In genomic region chr22:26053737-26054316, GRCh38 we compare ENCODE assay signal across 20 cellular contexts.
A peak's percentile ranks its signal among the peaks of the same experiment; 100 is the strongest.
DNase-seq lines count a peak whose midpoint lies in the region; TF ChIP-seq lines count a peak whose summit lies in the region.
"Had no signal": no experiment of that assay in that cellular context is flagged by ENCODE, and none has a peak within 500 bp of the region (broad histone marks: within the 10 kb centered on the region; RNA-seq: fewer than 3 reads in every experiment).

No MANE protein-coding gene starts in this region.

- TF ChIP-seq CTCF in brain (conservative IDR thresholded peaks at IDR 0.05) = no peak

- WGBS in neuronal stem cell (ENCODE audit: extremely low coverage in 2 of 2, insufficient read length in 2 of 2, insufficient replicate concordance in 1 of 2), 2 donors = no CpG with 5 or more reads among the region's 4 CpGs

- H2AK5ac ChIP-seq in neuronal stem cell (ENCODE audit: low read depth, low read length) = no peak overlapping the region

- H3K4me3 Mint-ChIP-seq in brain = peak overlapping the region in 2 of 5 experiments; percentile 13 to 42
- H3K4me3 Mint-ChIP-seq in activated T-helper 1 cell treated with anti-CD3 and anti-CD28 coated beads, Interleukin-12 subunit alpha, Interleukin-12 subunit beta, Interleukin-2, Interleukin-4 antibody, amounts not matched to agents 30 ng/mL and 10 ng/mL and 1 ng/mL, durations not matched to agents 14 hours and 24 hours and 36 hours = no peak overlapping the region
- H3K4me3 Mint-ChIP-seq: CD8-positive, alpha-beta memory T cell; T-helper 2 cell treated with Interferon-gamma antibody and Interleukin-4, amounts not matched to agents 5 μg/mL and 100 μg/mL, for 36 hours had no signal

- H3K36me3 ChIP-seq in neuronal stem cell (replicated peaks in 1 of 2; ENCODE audit: control insufficient read depth in 2 of 2, insufficient read depth in 2 of 2, low read length in 2 of 2) = no peaks in the 10 kb centered on the region
- H3K36me3 ChIP-seq: SJCRH30 had no signal

- no peak overlapping the region for H3K4me3 ChIP-seq in neuronal stem cell (ENCODE audit: low read length in 2 of 2)
- H3K4me3 ChIP-seq: PC-9, SJCRH30 had no signal

- no peak overlapping the region for H2BK12ac ChIP-seq in neuronal stem cell (ENCODE audit: low read length)

- peaks cover 44% of the 10 kb centered on the region for H3K4me1 Mint-ChIP-seq in brain
- H3K4me1 Mint-ChIP-seq in activated T-helper 1 cell treated with anti-CD3 and anti-CD28 coated beads, Interleukin-12 subunit alpha, Interleukin-12 subunit beta, Interleukin-2, Interleukin-4 antibody, amounts not matched to agents 30 ng/mL and 10 ng/mL and 1 ng/mL, durations not matched to agents 14 hours and 24 hours and 36 hours (ENCODE audit: low read depth) = no peaks in the 10 kb centered on the region
- H3K4me1 Mint-ChIP-seq: CD8-positive, alpha-beta memory T cell; IgD-negative memory B cell had no signal

- no peaks in the 10 kb centered on the region for H3K79me1 ChIP-seq in neuronal stem cell (ENCODE audit: low read depth, low read length)

- peaks cover 0 to 4% (median 0%) of the 10 kb centered on the region in 5 experiments for H3K9me3 Mint-ChIP-seq in brain
- no peaks in the 10 kb centered on the region for H3K9me3 Mint-ChIP-seq in activated T-helper 1 cell treated with anti-CD3 and anti-CD28 coated beads, Interleukin-12 subunit alpha, Interleukin-12 subunit beta, Interleukin-2, Interleukin-4 antibody, amounts not matched to agents 30 ng/mL and 10 ng/mL and 1 ng/mL, durations not matched to agents 14 hours and 24 hours and 36 hours
- H3K9me3 Mint-ChIP-seq: T-helper 2 cell treated with Interferon-gamma antibody and Interleukin-4, amounts not matched to agents 5 μg/mL and 100 μg/mL, for 36 hours had no signal

- H3K9me3 ChIP-seq in neuronal stem cell (replicated peaks in 1 of 2; ENCODE audit: control insufficient read depth in 2 of 2, insufficient read depth in 1 of 2, low read depth in 1 of 2, low read length in 2 of 2) = no peaks in the 10 kb centered on the region
- H3K9me3 ChIP-seq: SJCRH30 had no signal

- H2BK120ac ChIP-seq in neuronal stem cell (ENCODE audit: low read depth, low read length) = no peak overlapping the region

- DNase-seq in NCI-H2227 (lab: John Stamatoyannopoulos, UW; ENCODE audit: unreplicated experiment) (peak; percentile 3), NCI-H2227 treated with DMSO at 0.1 percent for 48 hours (lab: John Stamatoyannopoulos, UW) (no peak), NCI-H146 (lab: John Stamatoyannopoulos, UW) (peak; percentile 60), neuronal stem cell (ENCODE audit: low spot score) (no peak), DMS53 (lab: John Stamatoyannopoulos, UW) (no peak), NCI-H1694 (lab: John Stamatoyannopoulos, UW) (no peak)
- no peak for DNase-seq in activated T-helper 1 cell treated with anti-CD3 and anti-CD28 coated beads, Interleukin-12 subunit alpha, Interleukin-12 subunit beta, Interleukin-2, Interleukin-4 antibody, amounts not matched to agents 30 ng/mL and 10 ng/mL and 1 ng/mL, durations not matched to agents 14 hours and 24 hours and 36 hours (ENCODE audit: low spot score)
- DNase-seq: 8988T; CD8-positive, alpha-beta memory T cell; DMS 273 treated with DMSO at 0.1 percent for 48 hours; GOT3; NCI-H1105; NCI-H2029; NCI-H524; PC-9; SJCRH30; SW 1271 had no signal

- H3K36me3 Mint-ChIP-seq in brain = no peaks in the 10 kb centered on the region
- H3K36me3 Mint-ChIP-seq in activated T-helper 1 cell treated with anti-CD3 and anti-CD28 coated beads, Interleukin-12 subunit alpha, Interleukin-12 subunit beta, Interleukin-2, Interleukin-4 antibody, amounts not matched to agents 30 ng/mL and 10 ng/mL and 1 ng/mL, durations not matched to agents 14 hours and 24 hours and 36 hours (ENCODE audit: low read depth) = no peaks in the 10 kb centered on the region
- H3K36me3 Mint-ChIP-seq: IgD-negative memory B cell had no signal

- H3K27me3 ChIP-seq in neuronal stem cell (ENCODE audit: control insufficient read depth in 3 of 3, insufficient read depth in 3 of 3, low read depth in 1 of 3, low read length in 3 of 3) = peaks cover 0 to 26% (median 0%) of the 10 kb centered on the region in 3 experiments
- H3K27me3 ChIP-seq: SJCRH30 had no signal

- no peak overlapping the region for H2AFZ ChIP-seq in neuronal stem cell (ENCODE audit: low read length)
- H2AFZ ChIP-seq: PC-9 had no signal

- H3K4me2 ChIP-seq in neuronal stem cell (ENCODE audit: insufficient read depth, low read length, poor library complexity, severe bottlenecking) = peak overlapping the region; percentile 14
- H3K4me2 ChIP-seq: PC-9 had no signal

- H3K27me3 Mint-ChIP-seq in brain = peaks cover 4% of the 10 kb centered on the region
- peaks cover 10% of the 10 kb centered on the region for H3K27me3 Mint-ChIP-seq in activated T-helper 1 cell treated with anti-CD3 and anti-CD28 coated beads, Interleukin-12 subunit alpha, Interleukin-12 subunit beta, Interleukin-2, Interleukin-4 antibody, amounts not matched to agents 30 ng/mL and 10 ng/mL and 1 ng/mL, durations not matched to agents 14 hours and 24 hours and 36 hours (ENCODE audit: insufficient read depth)

- no peak overlapping the region for H3K4ac ChIP-seq in neuronal stem cell (ENCODE audit: low read length)

- no peak overlapping the region for H3K14ac ChIP-seq in neuronal stem cell (ENCODE audit: low read length)

- peak overlapping the region; percentile 33 to 83 (median 73) for H3K27ac Mint-ChIP-seq in brain
- no peak overlapping the region for H3K27ac Mint-ChIP-seq in activated T-helper 1 cell treated with anti-CD3 and anti-CD28 coated beads, Interleukin-12 subunit alpha, Interleukin-12 subunit beta, Interleukin-2, Interleukin-4 antibody, amounts not matched to agents 30 ng/mL and 10 ng/mL and 1 ng/mL, durations not matched to agents 14 hours and 24 hours and 36 hours
- H3K27ac Mint-ChIP-seq: CD8-positive, alpha-beta memory T cell; IgD-negative memory B cell; T-helper 2 cell treated with Interferon-gamma antibody and Interleukin-4, amounts not matched to agents 5 μg/mL and 100 μg/mL, for 36 hours had no signal

- no peak overlapping the region for H3K23ac ChIP-seq in neuronal stem cell (ENCODE audit: low read depth, low read length, poor library complexity)

- H2BK15ac ChIP-seq in neuronal stem cell (ENCODE audit: low read length) = no peak overlapping the region

- no peak overlapping the region for H3K9ac ChIP-seq in neuronal stem cell (ENCODE audit: low read depth, low read length, poor library complexity)

- H3K27ac ChIP-seq in neuronal stem cell (replicated peaks; ENCODE audit: low read length) = peak overlapping the region; percentile 89
- H3K27ac ChIP-seq: PC-9, SJCRH30 had no signal

- H3K4me1 ChIP-seq in neuronal stem cell (ENCODE audit: control insufficient read depth in 2 of 2, insufficient read depth in 1 of 2, low read depth in 1 of 2, low read length in 2 of 2) = peaks cover 0 to 18% of the 10 kb centered on the region in 2 donors
- H3K4me1 ChIP-seq: SJCRH30 had no signal

- H2BK5ac ChIP-seq in neuronal stem cell (ENCODE audit: low read length) = no peak overlapping the region

- no peak overlapping the region for H3K18ac ChIP-seq in neuronal stem cell (ENCODE audit: low read length)

- no peak overlapping the region for H4K91ac ChIP-seq in neuronal stem cell (ENCODE audit: low read depth, low read length, poor library complexity)

- no peak overlapping the region for H4K8ac ChIP-seq in neuronal stem cell (ENCODE audit: low read depth, low read length)

- intact Hi-C loops in activated T-helper 1 cell treated with anti-CD3 and anti-CD28 coated beads, Interleukin-12 subunit alpha, Interleukin-12 subunit beta, Interleukin-2, Interleukin-4 antibody, amounts not matched to agents 30 ng/mL and 10 ng/mL and 1 ng/mL, durations not matched to agents 14 hours and 24 hours and 36 hours (cut with micrococcal nuclease) = no loop called here

Comparison
In these comparisons a context has a peak if more than half of its experiments do, and no peak if none do; other contexts are left out.
1. DNase-seq: peak in NCI-H2227 (single experiment) and NCI-H146 (single experiment); none in NCI-H2227 treated with DMSO at 0.1 percent for 48 hours (single experiment), neuronal stem cell (single experiment), DMS53 (single experiment), NCI-H1694 (single experiment) and activated T-helper 1 cell treated with anti-CD3 and anti-CD28 coated beads, Interleukin-12 subunit alpha, Interleukin-12 subunit beta, Interleukin-2, Interleukin-4 antibody, amounts not matched to agents 30 ng/mL and 10 ng/mL and 1 ng/mL, durations not matched to agents 14 hours and 24 hours and 36 hours (single experiment).